In the genomic region with DNA sequence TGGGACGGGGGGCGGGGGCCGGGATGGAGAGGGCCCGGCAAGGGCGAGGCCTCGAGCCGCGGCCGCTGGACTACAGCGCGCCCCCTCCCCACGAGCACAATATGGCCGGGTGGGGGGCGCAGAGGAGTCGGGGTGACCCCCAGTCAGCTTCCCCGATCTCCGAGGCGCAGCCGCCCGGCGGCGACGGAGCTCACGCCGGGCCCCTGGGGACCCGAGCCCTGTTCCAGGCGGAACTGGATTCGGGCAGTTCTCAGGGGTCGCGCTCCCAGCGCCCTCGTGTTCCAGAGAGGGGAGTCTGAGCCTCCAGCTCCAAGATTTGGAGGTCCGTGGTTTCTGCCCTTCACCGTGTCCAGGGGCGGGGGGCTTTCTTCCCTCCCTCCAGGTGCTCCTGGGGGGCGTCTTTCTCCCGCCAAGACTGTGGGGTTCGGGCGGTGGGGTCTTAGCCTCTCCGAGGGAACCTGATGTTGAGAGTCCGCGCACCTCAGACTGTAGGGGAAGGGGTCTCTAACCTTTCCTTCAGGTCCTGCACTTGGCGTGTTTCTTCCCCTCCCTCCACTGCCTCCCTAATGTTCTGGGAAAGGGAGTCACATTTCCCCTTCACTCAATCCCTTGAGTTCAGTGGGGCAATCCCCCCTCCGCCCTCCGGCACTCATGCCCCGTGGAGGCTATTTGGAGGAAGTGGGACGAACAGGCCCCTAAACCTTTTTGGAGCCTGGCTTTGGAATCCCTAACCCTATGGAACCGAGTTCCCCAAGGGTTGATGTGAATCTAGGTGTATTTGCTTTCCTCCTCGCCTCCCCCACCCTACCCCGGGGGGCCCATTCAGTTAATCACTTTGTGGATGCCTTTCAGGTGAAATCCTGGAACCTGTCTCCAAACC, we compare ENCODE assay signal across 8 cellular contexts. TPM values are rescaled to one million over a fixed set of nuclear protein-coding genes. Genes with fewer than 3 reads are reported as not detected.
DNase-seq lines count a peak whose midpoint lies in the region; ATAC-seq and TF ChIP-seq lines count a peak whose summit lies in the region.

No MANE protein-coding gene starts in this region.

- no peaks in the 10 kb centered on the region for H3K9me3 Mint-ChIP-seq in Calu3 (ENCODE audit: low read depth, unreplicated experiment)

- peak overlapping the region; percentile 91 for H3K4me3 Mint-ChIP-seq in Calu3 (ENCODE audit: low read depth, unreplicated experiment)

- peak overlapping the region; percentile 95 for H2AFZ ChIP-seq in trophoblast cell (ENCODE audit: insufficient read depth, low read length, poor library complexity)

- H3K4ac ChIP-seq in trophoblast cell (ENCODE audit: low read depth, low read length) = peak overlapping the region; percentile 98

- TF ChIP-seq CTCF in Calu3 (IDR thresholded peaks at IDR 0.05; ENCODE audit: unreplicated experiment) = no peak

- peak overlapping the region; percentile 85 for H3K4me3 ChIP-seq in trophoblast cell (ENCODE audit: low read depth, low read length)

- H3K4me1 Mint-ChIP-seq in Calu3 (ENCODE audit: low read depth, unreplicated experiment) = peaks cover 35% of the 10 kb centered on the region

- no peaks in the 10 kb centered on the region for H3K36me3 ChIP-seq in trophoblast cell (ENCODE audit: control insufficient read depth in 1 of 2, insufficient read depth in 2 of 2, low read length in 2 of 2)

- no CpG with 5 or more reads among the region's 50 CpGs for WGBS in trophoblast cell (ENCODE audit: extremely low coverage, insufficient coverage, insufficient read length)

- peak overlapping the region; percentile 95 for H3K9ac ChIP-seq in trophoblast cell (ENCODE audit: low read length)

- H2BK120ac ChIP-seq in trophoblast cell (ENCODE audit: insufficient read depth, low read length, poor library complexity) = peak overlapping the region; percentile 81

- TF ChIP-seq POLR2A in GM18505 (IDR thresholded peaks at IDR 0.05; ENCODE audit: borderline replicate concordance, extremely low read depth, insufficient read depth, insufficient read length) = no peak

- peak overlapping the region; percentile 97 for H3K14ac ChIP-seq in trophoblast cell (ENCODE audit: low read length)

- CTCF ChIA-PET in Calu3 (lab: Charles Lee) = no interaction called here

- H4K12ac ChIP-seq in trophoblast cell (ENCODE audit: low read depth, low read length) = peak overlapping the region; percentile 93

- DNase-seq in Calu3 (no peak), Right ventricle myocardium superior (peak; percentile 61), trophoblast cell (no peak)
- peak; percentile 32 for DNase-seq in activated T-cell treated with anti-CD3 and anti-CD28 coated beads, Interleukin-2, amount 50 U/mL, for 1 hour

- H2BK12ac ChIP-seq in trophoblast cell (ENCODE audit: low read length) = peak overlapping the region; percentile 5

- H3K79me1 ChIP-seq in trophoblast cell (ENCODE audit: low read length) = peaks cover 5% of the 10 kb centered on the region

- intact Hi-C loops in Calu3 (cut with micrococcal nuclease; ENCODE audit: unreplicated experiment) = loop anchor here (1.0 kb wide), 1 partner anchor 27 kb away; no protein-coding TSS in a partner anchor
- intact Hi-C loops in Right ventricle myocardium superior (cut with DNase I) = no loop called here

- peak overlapping the region; percentile 89 for H4K8ac ChIP-seq in trophoblast cell (ENCODE audit: low read depth, low read length)

- peak overlapping the region; percentile 70 for H4K91ac ChIP-seq in trophoblast cell (ENCODE audit: low read depth, low read length)

- peak overlapping the region; percentile 51 for H2BK5ac ChIP-seq in trophoblast cell (ENCODE audit: low read depth, low read length, poor library complexity)

- peaks cover 4% of the 10 kb centered on the region for H3K9me3 ChIP-seq in trophoblast cell (ENCODE audit: insufficient read depth, low read depth, low read length)

- H3K36me3 Mint-ChIP-seq in Calu3 (ENCODE audit: insufficient read depth, unreplicated experiment) = peaks cover 20% of the 10 kb centered on the region

- H3K79me2 ChIP-seq in trophoblast cell (ENCODE audit: control insufficient read depth, insufficient read depth, low read length, poor library complexity) = peaks cover 8% of the 10 kb centered on the region

- peak; percentile 6 for ATAC-seq in HG03196 (IDR thresholded peaks at IDR 0.05; ENCODE audit: unreplicated experiment)
- peak; percentile 30 for ATAC-seq in Right ventricle myocardium superior (ENCODE audit: poor library complexity)
- ATAC-seq in HG03342 (IDR thresholded peaks at IDR 0.05; ENCODE audit: unreplicated experiment) = no peak
- no peak for ATAC-seq in HG02763 (IDR thresholded peaks at IDR 0.05; ENCODE audit: unreplicated experiment)
- ATAC-seq in GM18505 (IDR thresholded peaks at IDR 0.05; ENCODE audit: unreplicated experiment) = no peak

- H3K27me3 Mint-ChIP-seq in Calu3 (ENCODE audit: unreplicated experiment) = peaks cover 31% of the 10 kb centered on the region

- H3K23ac ChIP-seq in trophoblast cell (ENCODE audit: low read length) = peak overlapping the region; percentile 30

- peaks cover 12% of the 10 kb centered on the region for H3K27me3 ChIP-seq in trophoblast cell (ENCODE audit: insufficient read depth, low read length)

- BruUV-seq in Calu3 (replicated peaks; lab: Mats Ljungman, UMichigan) = no TSS peak

- H3K18ac ChIP-seq in trophoblast cell (ENCODE audit: low read length) = peak overlapping the region; percentile 72

- no peak overlapping the region for H3K27ac ChIP-seq in trophoblast cell (ENCODE audit: low read depth, low read length)

- peak overlapping the region; percentile 98 for H3K4me2 ChIP-seq in trophoblast cell (ENCODE audit: low read length)

- peak overlapping the region; percentile 71 for H2AK5ac ChIP-seq in trophoblast cell (ENCODE audit: low read length)

- peaks cover 5 to 11% of the 10 kb centered on the region in 2 experiments for H3K4me1 ChIP-seq in trophoblast cell (ENCODE audit: control insufficient read depth in 1 of 2, insufficient read depth in 2 of 2, low read length in 2 of 2)

- peak overlapping the region; percentile 25 for H3K27ac Mint-ChIP-seq in Calu3 (ENCODE audit: unreplicated experiment)

RNA-seq across cellular contexts. Expression of a gene that starts 0.6 kb away (rescaled TPM):
- total RNA-seq in Calu3 (2022) (16.3 and 17.3 TPM in 2 replicates), Right ventricle myocardium superior (9.7 TPM)
- polyA plus RNA-seq in trophoblast cell (2013) = 8.2 TPM in 2 replicates

RNA-seq across cellular contexts. Expression of a gene that starts 44.8 kb away (rescaled TPM):
- total RNA-seq in Calu3 (2022) (0.44 TPM in 1 of 2 replicates, not detected in the other), Right ventricle myocardium superior (35.1 TPM)
- polyA plus RNA-seq in trophoblast cell (2013) = 2.8 and 3.1 TPM in 2 replicates

RNA-seq across cellular contexts. Expression of a gene that starts 54.7 kb away (rescaled TPM):
- total RNA-seq in Calu3 (2022) = 0.34 TPM in 1 of 2 replicates, not detected in the other
- 19.8 TPM for total RNA-seq in Right ventricle myocardium superior
- polyA plus RNA-seq in trophoblast cell (2013) = 2.2 and 2.6 TPM in 2 replicates

Comparison
In these comparisons a context has a peak if more than half of its experiments do, and no peak if none do; other contexts are left out.
1. DNase-seq: peak in activated T-cell treated with anti-CD3 and anti-CD28 coated beads, Interleukin-2, amount 50 U/mL, for 1 hour (single experiment) and Right ventricle myocardium superior (single experiment); none in Calu3 (single experiment) and trophoblast cell (0 of 2).
2. ATAC-seq: peak in HG03196 (single experiment) and Right ventricle myocardium superior (single experiment); none in HG03342 (single experiment), HG02763 (single experiment) and GM18505 (single experiment).
3. RNA of a gene that starts 44.8 kb away (total RNA-seq): 35.1 TPM in Right ventricle myocardium superior (single experiment); 0.44 TPM in Calu3; every median in the first group is over 10 times any median in the second.
4. RNA of a gene that starts 54.7 kb away (total RNA-seq): 19.8 TPM in Right ventricle myocardium superior (single experiment); 0.34 TPM in Calu3; every median in the first group is over 10 times any median in the second.